Comparison of ENCODE assay signal across 25 cellular contexts in the genomic region with DNA sequence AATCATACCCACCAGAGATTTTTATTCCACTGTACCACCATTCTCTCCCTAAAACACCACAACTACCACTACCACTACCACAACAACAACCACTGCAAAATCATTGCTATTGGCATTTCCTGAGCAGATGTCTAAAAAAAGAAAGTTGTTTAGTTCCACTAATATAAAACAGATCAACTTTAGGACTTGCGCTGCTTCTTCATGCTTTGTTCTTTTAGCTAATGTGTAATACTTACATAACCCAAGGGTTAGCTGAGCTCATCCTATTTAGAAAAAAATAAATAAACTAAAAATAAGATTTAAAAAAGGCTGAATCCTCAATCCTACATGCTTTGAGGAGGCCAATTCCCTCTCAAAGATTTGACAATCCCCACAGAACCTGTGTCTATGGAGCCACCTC. TPM values are rescaled to one million over a fixed set of nuclear protein-coding genes. Genes with fewer than 3 reads are reported as not detected.
"Had no signal": no experiment of that assay in that cellular context is flagged by ENCODE, and none has a peak within 500 bp of the region (broad histone marks: within the 10 kb centered on the region; RNA-seq: fewer than 3 reads in every experiment).

No MANE protein-coding gene starts in this region.

- H3K4me1 ChIP-seq: body of pancreas, foreskin keratinocyte, pancreas, sigmoid colon had no signal

- H3K36me3 Mint-ChIP-seq: activated CD4-positive, alpha-beta memory T cell treated with anti-CD3 and anti-CD28 coated beads for 36 hours; activated naive CD8-positive, alpha-beta T cell; natural killer cell; T-cell had no signal

- H3K9me3 ChIP-seq: body of pancreas, lower lobe of right lung, pancreas, sigmoid colon had no signal

- H3K27ac Mint-ChIP-seq: activated B cell treated with CpG ODN at 0.5 μM for 24 hours; activated CD4-positive, alpha-beta memory T cell treated with anti-CD3 and anti-CD28 coated beads for 36 hours; activated naive CD8-positive, alpha-beta T cell; activated T-helper 1 cell treated with anti-CD3 and anti-CD28 coated beads, Interleukin-12 subunit alpha, Interleukin-12 subunit beta, Interleukin-2, Interleukin-4 antibody, amounts not matched to agents 30 ng/mL and 10 ng/mL and 1 ng/mL, durations not matched to agents 14 hours and 24 hours and 36 hours; natural killer cell; T-cell had no signal

- H3K4me1 Mint-ChIP-seq: activated B cell treated with CpG ODN at 0.5 μM for 24 hours, natural killer cell, T-cell had no signal

- H3K4me3 Mint-ChIP-seq: activated B cell treated with CpG ODN at 0.5 μM for 24 hours; activated CD4-positive, alpha-beta memory T cell treated with anti-CD3 and anti-CD28 coated beads for 36 hours; activated naive CD8-positive, alpha-beta T cell; activated T-helper 1 cell treated with anti-CD3 and anti-CD28 coated beads, Interleukin-12 subunit alpha, Interleukin-12 subunit beta, Interleukin-2, Interleukin-4 antibody, amounts not matched to agents 30 ng/mL and 10 ng/mL and 1 ng/mL, durations not matched to agents 14 hours and 24 hours and 36 hours; natural killer cell; T-cell had no signal

- H3K4me3 ChIP-seq: body of pancreas, lower lobe of right lung, pancreas, sigmoid colon had no signal

- ATAC-seq: body of pancreas, foreskin keratinocyte, lower lobe of right lung, natural killer cell, pancreas, T-cell had no signal

- H3K27ac ChIP-seq: body of pancreas, epithelial cell of prostate, foreskin keratinocyte, lower lobe of right lung, pancreas, sigmoid colon had no signal

- H3K27me3 ChIP-seq: body of pancreas, pancreas, sigmoid colon had no signal

- H3K36me3 ChIP-seq: lower lobe of right lung, pancreas, sigmoid colon had no signal

- H3K9me3 Mint-ChIP-seq: activated B cell treated with CpG ODN at 0.5 μM for 24 hours; activated CD4-positive, alpha-beta memory T cell treated with anti-CD3 and anti-CD28 coated beads for 36 hours; activated T-helper 1 cell treated with anti-CD3 and anti-CD28 coated beads, Interleukin-12 subunit alpha, Interleukin-12 subunit beta, Interleukin-2, Interleukin-4 antibody, amounts not matched to agents 30 ng/mL and 10 ng/mL and 1 ng/mL, durations not matched to agents 14 hours and 24 hours and 36 hours; natural killer cell; T-cell had no signal

- DNase-seq: activated B cell treated with CpG ODN at 0.5 μM for 24 hours; activated CD4-positive, alpha-beta memory T cell treated with anti-CD3 and anti-CD28 coated beads for 36 hours; activated CD4-positive, alpha-beta T cell treated with anti-CD3 and anti-CD28 coated beads for 4 hours; activated gamma-delta T cell treated with Interleukin-2 at 50 U/mL for 16 hours; activated T-cell treated with anti-CD3 and anti-CD28 coated beads for 4 hours; amniotic stem cell; body of pancreas; foreskin keratinocyte; glutamatergic neuron; hypothalamus; lower lobe of right lung; natural killer cell; pancreas; sigmoid colon; stimulated activated CD8-positive, alpha-beta memory T cell treated with anti-CD3 and anti-CD28 coated beads, Interleukin-4, amount 100 ng/mL, for 48 hours; stimulated activated naive CD4-positive, alpha-beta T cell treated with Interleukin-2 at 50 U/mL for 16 hours; substantia nigra; T-cell; trophoblast cell had no signal

RNA-seq across cellular contexts. Expression of a gene that starts 11.4 kb away (rescaled TPM):
- total RNA-seq: activated B cell treated with CpG ODN at 0.5 μM for 24 hours; activated CD4-positive, alpha-beta memory T cell treated with anti-CD3 and anti-CD28 coated beads for 36 hours; activated T-helper 1 cell treated with anti-CD3 and anti-CD28 coated beads, Interleukin-12 subunit alpha, Interleukin-12 subunit beta, Interleukin-2, Interleukin-4 antibody, amounts not matched to agents 30 ng/mL and 10 ng/mL and 1 ng/mL, durations not matched to agents 14 hours and 24 hours and 36 hours; cardiac septum; dermis microvascular lymphatic vessel endothelial cell; foreskin keratinocyte; natural killer cell; T-cell had no signal
- polyA plus RNA-seq: foreskin keratinocyte, keratinocyte had no signal
